ENCODE assay signal across 19 cellular contexts in genomic region chr6:18317850-18318249, GRCh38. TPM values are rescaled to one million over a fixed set of nuclear protein-coding genes. Genes with fewer than 3 reads are reported as not detected.
DNase-seq lines count a peak whose midpoint lies in the region; ATAC-seq, FAIRE-seq and TF ChIP-seq lines count a peak whose summit lies in the region.
"Had no signal": no experiment of that assay in that cellular context is flagged by ENCODE, and none has a peak within 500 bp of the region (broad histone marks: within the 10 kb centered on the region; RNA-seq: fewer than 3 reads in every experiment).

No MANE protein-coding gene starts in this region.

- peaks cover 6% of the 10 kb centered on the region; the same call in 1 of the 2 replicates for H3F3A ChIP-seq in GM23248 (ENCODE audit: insufficient read depth)

- H3K4me2 ChIP-seq in GM23248 (ENCODE audit: unreplicated experiment), result no peak overlapping the region
- H3K4me2 ChIP-seq: KMS-11, PC-9 had no signal

- in situ Hi-C loops in GM23248 (cut with MboI), result no loop called here

- no peak overlapping the region for H3K27ac ChIP-seq in GM23248
- H3K27ac ChIP-seq in esophagus muscularis mucosa (replicated peaks in 1 of 4), result no peak overlapping the region
- no peak overlapping the region for H3K27ac ChIP-seq in naive thymus-derived CD4-positive, alpha-beta T cell (ENCODE audit: low read depth, low read length)
- H3K27ac ChIP-seq in spleen, result no peak overlapping the region
- H3K27ac ChIP-seq: KMS-11, PC-9, SJCRH30 had no signal

- H3K79me2 ChIP-seq in GM23248 (ENCODE audit: insufficient read depth), result no peaks in the 10 kb centered on the region

- no peak overlapping the region for H3K4me3 ChIP-seq in GM23248
- H3K4me3 ChIP-seq in esophagus muscularis mucosa, result no peak overlapping the region
- no peak overlapping the region for H3K4me3 ChIP-seq in naive thymus-derived CD4-positive, alpha-beta T cell (ENCODE audit: low read length)
- no peak overlapping the region for H3K4me3 ChIP-seq in spleen
- H3K4me3 ChIP-seq: PC-9, SJCRH30 had no signal

- no peaks in the 10 kb centered on the region for H3K27me3 ChIP-seq in GM23248 (replicated peaks; ENCODE audit: insufficient read depth)
- no peaks in the 10 kb centered on the region for H3K27me3 ChIP-seq in esophagus muscularis mucosa
- no peaks in the 10 kb centered on the region for H3K27me3 ChIP-seq in naive thymus-derived CD4-positive, alpha-beta T cell (ENCODE audit: control insufficient read depth in 2 of 2, insufficient read depth in 2 of 2, low read length in 2 of 2)
- H3K27me3 ChIP-seq in spleen (replicated peaks in 1 of 7), result no peaks in the 10 kb centered on the region
- H3K27me3 ChIP-seq: SJCRH30 had no signal

- H3K4me3 Mint-ChIP-seq in naive thymus-derived CD4-positive, alpha-beta T cell, result no peak overlapping the region

- no peaks in the 10 kb centered on the region for H3K9me2 ChIP-seq in GM23248 (ENCODE audit: insufficient read depth)

- no peak for TF ChIP-seq EP300 in esophagus muscularis mucosa (IDR thresholded peaks at IDR 0.05)

- intact Hi-C loops in esophagus muscularis mucosa (cut with DNase I) (no loop called here), spleen (cut with DNase I; ENCODE audit: low total_unique reads) (no loop called here)
- intact Hi-C loops in naive thymus-derived CD4-positive, alpha-beta T cell (cut with micrococcal nuclease), result no loop called here

- no peaks in the 10 kb centered on the region for H3K9me3 Mint-ChIP-seq in naive thymus-derived CD4-positive, alpha-beta T cell

- H3K9me3 ChIP-seq in GM23248 (ENCODE audit: low read depth) (no peaks in the 10 kb centered on the region), esophagus muscularis mucosa (no peaks in the 10 kb centered on the region), spleen (no peaks in the 10 kb centered on the region)
- H3K9me3 ChIP-seq in naive thymus-derived CD4-positive, alpha-beta T cell (ENCODE audit: control insufficient read depth in 2 of 3, low read length in 3 of 3), result no peaks in the 10 kb centered on the region
- H3K9me3 ChIP-seq: SJCRH30 had no signal

- POLR2A ChIA-PET in naive thymus-derived CD4-positive, alpha-beta T cell (lab: Charles Lee), result no interaction called here

- WGBS in GM23248 (ENCODE audit: low coverage in 1 of 2, low lambda C conversion rate in 2 of 2, missing lambda C conversion rate in 2 of 2), 2 experiments, result 0% methylated on average over 1 of the region's 1 CpG
- WGBS in esophagus muscularis mucosa, result 0% methylated on average over 1 of the region's 1 CpG
- WGBS in spleen, 5 donors, result 0 to 59% (median 0%) methylated on average over 1 of the region's 1 CpG

- no peaks in the 10 kb centered on the region for H3K36me3 ChIP-seq in GM23248 (ENCODE audit: low read depth)
- H3K36me3 ChIP-seq in esophagus muscularis mucosa, result no peaks in the 10 kb centered on the region
- no peaks in the 10 kb centered on the region for H3K36me3 ChIP-seq in naive thymus-derived CD4-positive, alpha-beta T cell (ENCODE audit: control insufficient read depth in 2 of 3, insufficient read depth in 3 of 3, low read length in 3 of 3)
- no peaks in the 10 kb centered on the region for H3K36me3 ChIP-seq in spleen
- H3K36me3 ChIP-seq: SJCRH30 had no signal

- FAIRE-seq in RCC 7860 (lab: Jason Lieb, UNC), result no peak
- FAIRE-seq: G401.6, H54 had no signal

- H4K20me1 ChIP-seq in GM23248 (ENCODE audit: insufficient read depth), result no peaks in the 10 kb centered on the region

- peaks cover 0 to 11% (median 3%) of the 10 kb centered on the region in 5 donors for H3K27me3 Mint-ChIP-seq in naive thymus-derived CD4-positive, alpha-beta T cell

- ATAC-seq in naive thymus-derived CD4-positive, alpha-beta T cell, result peak; percentile 57

- no peak for TF ChIP-seq POLR2A in esophagus muscularis mucosa (IDR thresholded peaks at IDR 0.05; ENCODE audit: low read depth)
- no peak for TF ChIP-seq POLR2A in spleen (IDR thresholded peaks at IDR 0.05)

- peaks cover 0 to 3% (median 0%) of the 10 kb centered on the region in 7 donors for H3K4me1 Mint-ChIP-seq in naive thymus-derived CD4-positive, alpha-beta T cell

- TF ChIP-seq CTCF in esophagus muscularis mucosa (IDR thresholded peaks at IDR 0.05), result no peak
- no peak for TF ChIP-seq CTCF in spleen (IDR thresholded peaks at IDR 0.05 in 8 of 11, conservative IDR thresholded peaks at IDR 0.05 in 3 of 11)

- CTCF ChIA-PET in naive thymus-derived CD4-positive, alpha-beta T cell (lab: Charles Lee), result interaction anchor here (1.1 to 1.3 kb wide), 2 partner anchors 167 to 186 kb away, joined by 4 to 5 read pairs; no protein-coding TSS in a partner anchor

- no peak overlapping the region for H2AFZ ChIP-seq in GM23248
- H2AFZ ChIP-seq: PC-9 had no signal

- no peak overlapping the region for H3K27ac Mint-ChIP-seq in naive thymus-derived CD4-positive, alpha-beta T cell

- DNase-seq in GM23248 (peak; percentile 19), MV-4-11 (lab: John Stamatoyannopoulos, UW) (peak; percentile 16), esophagus muscularis mucosa (ENCODE audit: extremely low spot score) (peak; percentile 50), spleen (no peak), RCC 7860 (ENCODE audit: low spot score) (no peak)
- DNase-seq in naive thymus-derived CD4-positive, alpha-beta T cell, result no peak
- DNase-seq in stimulated activated CD8-positive, alpha-beta memory T cell treated with anti-CD3 and anti-CD28 coated beads, Interleukin-4, amount 100 ng/mL, for 48 hours, result no peak
- DNase-seq: C1 segment of cervical spinal cord; DMS 273 treated with DMSO at 0.1 percent for 48 hours; NCI-H1105; NCI-H510A; NCI-H748 treated with DMSO at 0.1 percent for 48 hours; NK-92 treated with Interleukin-12 subunit alpha and Interleukin-12 subunit beta, amount 100 ng/mL, for 24 hours; PC-9; SJCRH30; SW 1271 had no signal

- no peaks in the 10 kb centered on the region for H3K4me1 ChIP-seq in GM23248 (ENCODE audit: insufficient read depth)
- H3K4me1 ChIP-seq in esophagus muscularis mucosa, result no peaks in the 10 kb centered on the region
- H3K4me1 ChIP-seq in naive thymus-derived CD4-positive, alpha-beta T cell (ENCODE audit: control insufficient read depth in 2 of 2, insufficient read depth in 2 of 2, low read length in 2 of 2), result no peaks in the 10 kb centered on the region
- H3K4me1 ChIP-seq in spleen, result no peaks in the 10 kb centered on the region
- H3K4me1 ChIP-seq: SJCRH30 had no signal

- H3K9ac ChIP-seq in GM23248, result no peak overlapping the region
- H3K9ac ChIP-seq: KMS-11 had no signal

- no peaks in the 10 kb centered on the region for H3K36me3 Mint-ChIP-seq in naive thymus-derived CD4-positive, alpha-beta T cell

RNA-seq across cellular contexts. Expression of gene DEK, which starts 53.5 kb away (rescaled TPM):
- total RNA-seq in GM23248 (2014; rRNA removed; shearing (Covaris generic)), result 90.3 and 101 TPM in 2 replicates
- polyA plus RNA-seq in GM23248 (2016; fragmentation: Nextera tagmentation; extraction: Ambion mirVana) (108 and 116 TPM in 2 replicates), spleen (10 to 100 TPM; 27.4 to 52.4 (median 43.1) TPM)
- total RNA-seq in esophagus muscularis mucosa (100 to 1,000 TPM; 134 to 189 (median 142) TPM), spleen (100 to 1,000 TPM in 2 of 7 donors, 10 to 100 TPM in 5; 67.4 to 133 (median 79.3) TPM)
- total RNA-seq in naive thymus-derived CD4-positive, alpha-beta T cell, result 100 to 1,000 TPM in 3 of 5 experiments, 10 to 100 TPM in 2; 49.6 to 174 (median 101) TPM
- polyA plus RNA-seq in naive thymus-derived CD4-positive, alpha-beta T cell, result 10 to 100 TPM; 41.6 to 51.6 TPM

Comparison
In these comparisons a context has a peak if more than half of its experiments do, and no peak if none do; other contexts are left out.
1. DNase-seq: peak in GM23248 (single experiment), MV-4-11 (single experiment) and esophagus muscularis mucosa (single experiment); none in naive thymus-derived CD4-positive, alpha-beta T cell (0 of 9), stimulated activated CD8-positive, alpha-beta memory T cell treated with anti-CD3 and anti-CD28 coated beads, Interleukin-4, amount 100 ng/mL, for 48 hours (single experiment), spleen (single experiment) and RCC 7860 (single experiment).